Comparison of ENCODE assay signal across 26 cellular contexts in genomic region chr12:8689606-8690175, GRCh38. TPM values are rescaled to one million over a fixed set of nuclear protein-coding genes. Genes with fewer than 3 reads are reported as not detected.
DNase-seq lines count a peak whose midpoint lies in the region; TF ChIP-seq lines count a peak whose summit lies in the region.
"Had no signal": no experiment of that assay in that cellular context is flagged by ENCODE, and none has a peak within 500 bp of the region (broad histone marks: within the 10 kb centered on the region; RNA-seq: fewer than 3 reads in every experiment).

No MANE protein-coding gene starts in this region.

- H3K9me3 Mint-ChIP-seq in glutamatergic neuron (ENCODE audit: unreplicated experiment) = no peaks in the 10 kb centered on the region
- H3K9me3 Mint-ChIP-seq in activated naive CD8-positive, alpha-beta T cell treated with anti-CD3 and anti-CD28 coated beads for 36 hours = no peaks in the 10 kb centered on the region
- H3K9me3 Mint-ChIP-seq: activated naive CD8-positive, alpha-beta T cell treated with anti-CD3 and anti-CD28 coated beads, Interleukin-2, amount 10 ng/mL, durations not matched to agents 7 days and 5 days; activated T-helper 1 cell treated with anti-CD3 and anti-CD28 coated beads, Interleukin-12 subunit alpha, Interleukin-12 subunit beta, Interleukin-2, Interleukin-4 antibody, amounts not matched to agents 30 ng/mL and 10 ng/mL and 1 ng/mL, durations not matched to agents 14 hours and 24 hours and 36 hours; stimulated activated naive CD8-positive, alpha-beta T cell treated with anti-CD3 and anti-CD28 coated beads, Interleukin-15, Interleukin-2, amounts not matched to agents 100 ng/mL and 50 ng/mL, for 24 hours had no signal

- H3K4me2 ChIP-seq in BLaER1 = peak overlapping the region; percentile 41
- no peak overlapping the region for H3K4me2 ChIP-seq in neural cell (ENCODE audit: low read length)
- H3K4me2 ChIP-seq in Karpas-422 (ENCODE audit: low read depth, low read length, poor library complexity, severe bottlenecking) = no peak overlapping the region

- H3F3A ChIP-seq in neural cell (ENCODE audit: insufficient read depth, low read length, poor library complexity, severe bottlenecking) = peaks cover 21% of the 10 kb centered on the region

- H2AFZ ChIP-seq in neural cell (ENCODE audit: low read depth, low read length) (peak overlapping the region; percentile 42), Karpas-422 (ENCODE audit: low read length) (no peak overlapping the region)
- H2AFZ ChIP-seq: GM23248 had no signal

- H3K9ac ChIP-seq in BLaER1 (no peak overlapping the region), neural cell (ENCODE audit: low read length) (peak overlapping the region; percentile 39), Karpas-422 (ENCODE audit: low read length) (no peak overlapping the region)
- H3K9ac ChIP-seq: GM23248 had no signal

- no peak for TF ChIP-seq CTCF in glutamatergic neuron (IDR thresholded peaks at IDR 0.05; ENCODE audit: partially characterized antibody, unreplicated experiment)
- no peak for TF ChIP-seq CTCF in neural cell (IDR thresholded peaks at IDR 0.05; ENCODE audit: poor library complexity, severe bottlenecking)

- no peaks in the 10 kb centered on the region for H3K27me3 ChIP-seq in BLaER1
- no peaks in the 10 kb centered on the region for H3K27me3 ChIP-seq in SJCRH30
- no peaks in the 10 kb centered on the region for H3K27me3 ChIP-seq in neural cell (ENCODE audit: insufficient read depth, low read depth, low read length)
- H3K27me3 ChIP-seq in Karpas-422 (ENCODE audit: low read length) = no peaks in the 10 kb centered on the region
- H3K27me3 ChIP-seq: BE2C had no signal

- H3K79me2 ChIP-seq in neural cell (replicated peaks; ENCODE audit: insufficient read depth, low read length) (no peaks in the 10 kb centered on the region), Karpas-422 (ENCODE audit: low read length) (no peaks in the 10 kb centered on the region)

- H3K36me3 ChIP-seq in BLaER1 (no peaks in the 10 kb centered on the region), SJCRH30 (no peaks in the 10 kb centered on the region), neural cell (ENCODE audit: insufficient read depth, low read length) (no peaks in the 10 kb centered on the region), Karpas-422 (ENCODE audit: insufficient read depth, low read length) (no peaks in the 10 kb centered on the region)
- H3K36me3 ChIP-seq: BE2C, left ventricle myocardium inferior had no signal

- H3K36me3 Mint-ChIP-seq in glutamatergic neuron (ENCODE audit: unreplicated experiment) = no peaks in the 10 kb centered on the region
- H3K36me3 Mint-ChIP-seq in activated naive CD8-positive, alpha-beta T cell treated with anti-CD3 and anti-CD28 coated beads for 36 hours = no peaks in the 10 kb centered on the region
- H3K36me3 Mint-ChIP-seq: activated naive CD8-positive, alpha-beta T cell treated with anti-CD3 and anti-CD28 coated beads, Interleukin-2, amount 10 ng/mL, durations not matched to agents 7 days and 5 days had no signal

- TF ChIP-seq EP300 in neural cell (conservative IDR thresholded peaks at IDR 0.05; ENCODE audit: poor library complexity, severe bottlenecking) = no peak

- H3K4me3 Mint-ChIP-seq in glutamatergic neuron (ENCODE audit: unreplicated experiment) = peak overlapping the region; percentile 0
- no peak overlapping the region for H3K4me3 Mint-ChIP-seq in activated naive CD8-positive, alpha-beta T cell treated with anti-CD3 and anti-CD28 coated beads for 36 hours
- H3K4me3 Mint-ChIP-seq: activated naive CD8-positive, alpha-beta T cell treated with anti-CD3 and anti-CD28 coated beads, Interleukin-2, amount 10 ng/mL, durations not matched to agents 7 days and 5 days; activated T-helper 1 cell treated with anti-CD3 and anti-CD28 coated beads, Interleukin-12 subunit alpha, Interleukin-12 subunit beta, Interleukin-2, Interleukin-4 antibody, amounts not matched to agents 30 ng/mL and 10 ng/mL and 1 ng/mL, durations not matched to agents 14 hours and 24 hours and 36 hours; stimulated activated naive CD8-positive, alpha-beta T cell treated with anti-CD3 and anti-CD28 coated beads, Interleukin-15, Interleukin-2, amounts not matched to agents 100 ng/mL and 50 ng/mL, for 24 hours had no signal

- H3K4me3 ChIP-seq in BLaER1 = no peak overlapping the region
- no peak overlapping the region for H3K4me3 ChIP-seq in SJCRH30
- no peak overlapping the region for H3K4me3 ChIP-seq in neural cell (ENCODE audit: low read length)
- no peak overlapping the region for H3K4me3 ChIP-seq in Karpas-422 (ENCODE audit: low read length)
- H3K4me3 ChIP-seq: GM23248, left ventricle myocardium inferior, skin epidermis had no signal

- TF ChIP-seq RAD21 in neural cell (conservative IDR thresholded peaks at IDR 0.05) = no peak

- H3K27ac ChIP-seq in BLaER1 = no peak overlapping the region
- H3K27ac ChIP-seq in SJCRH30 = peak overlapping the region; percentile 12; the same call in 1 of the 2 replicates
- H3K27ac ChIP-seq in neural cell (ENCODE audit: low read length) = no peak overlapping the region
- no peak overlapping the region for H3K27ac ChIP-seq in Karpas-422 (ENCODE audit: low read length)
- H3K27ac ChIP-seq: GM23248, left ventricle myocardium inferior, skin epidermis had no signal

- peak in 1 of 2 experiments; percentile 23 for DNase-seq in SJCRH30
- no peak for DNase-seq in glutamatergic neuron
- no peak for DNase-seq in NCI-H526 treated with DMSO at 0.1 percent for 48 hours (lab: John Stamatoyannopoulos, UW)
- no peak for DNase-seq in NCI-H226
- no peak for DNase-seq in Karpas-422
- DNase-seq in activated naive CD8-positive, alpha-beta T cell treated with anti-CD3 and anti-CD28 coated beads for 36 hours = no peak
- DNase-seq: activated naive CD8-positive, alpha-beta T cell treated with anti-CD3 and anti-CD28 coated beads, Interleukin-2, amount 10 ng/mL, durations not matched to agents 7 days and 5 days; BE2C; Calu3; dermis blood vessel endothelial cell; foreskin melanocyte; GM23248; left ventricle myocardium inferior; NCI-H1436 treated with DMSO at 0.1 percent for 48 hours; NCI-H345; NK-92 treated with Interleukin-12 subunit alpha and Interleukin-12 subunit beta, amount 100 ng/mL, for 24 hours; stimulated activated CD4-positive, alpha-beta T cell treated with anti-CD3 and anti-CD28 coated beads, Interleukin-2, amount 100 ng/mL, for 48 hours; T-helper 9 cell had no signal

- H3K9me2 ChIP-seq in neural cell (ENCODE audit: insufficient read depth, low read length) (no peaks in the 10 kb centered on the region), Karpas-422 (replicated peaks; ENCODE audit: insufficient read depth, low read length) (no peaks in the 10 kb centered on the region)

- peak overlapping the region; percentile 64 for H3K27ac Mint-ChIP-seq in glutamatergic neuron (ENCODE audit: unreplicated experiment)
- no peak overlapping the region for H3K27ac Mint-ChIP-seq in activated naive CD8-positive, alpha-beta T cell treated with anti-CD3 and anti-CD28 coated beads for 36 hours
- H3K27ac Mint-ChIP-seq: activated naive CD8-positive, alpha-beta T cell treated with anti-CD3 and anti-CD28 coated beads, Interleukin-2, amount 10 ng/mL, durations not matched to agents 7 days and 5 days; activated T-helper 1 cell treated with anti-CD3 and anti-CD28 coated beads, Interleukin-12 subunit alpha, Interleukin-12 subunit beta, Interleukin-2, Interleukin-4 antibody, amounts not matched to agents 30 ng/mL and 10 ng/mL and 1 ng/mL, durations not matched to agents 14 hours and 24 hours and 36 hours; stimulated activated naive CD8-positive, alpha-beta T cell treated with anti-CD3 and anti-CD28 coated beads, Interleukin-15, Interleukin-2, amounts not matched to agents 100 ng/mL and 50 ng/mL, for 24 hours had no signal

- peaks cover 20% of the 10 kb centered on the region for H3K4me1 Mint-ChIP-seq in glutamatergic neuron (ENCODE audit: low read depth, unreplicated experiment)
- H3K4me1 Mint-ChIP-seq in activated naive CD8-positive, alpha-beta T cell treated with anti-CD3 and anti-CD28 coated beads for 36 hours = peaks cover 8% of the 10 kb centered on the region

- no peaks in the 10 kb centered on the region for H4K20me1 ChIP-seq in BLaER1
- H4K20me1 ChIP-seq in neural cell (ENCODE audit: insufficient read depth) = no peaks in the 10 kb centered on the region
- no peaks in the 10 kb centered on the region for H4K20me1 ChIP-seq in Karpas-422 (ENCODE audit: insufficient read depth, low read depth, low read length)

- no peaks in the 10 kb centered on the region for H3K9me3 ChIP-seq in BLaER1
- H3K9me3 ChIP-seq in SJCRH30 (replicated peaks) = no peaks in the 10 kb centered on the region
- no peaks in the 10 kb centered on the region for H3K9me3 ChIP-seq in neural cell (ENCODE audit: low read length)
- no peaks in the 10 kb centered on the region for H3K9me3 ChIP-seq in Karpas-422 (ENCODE audit: low read length)
- H3K9me3 ChIP-seq: BE2C had no signal

- H3K4me1 ChIP-seq in BLaER1 (peaks cover 91% of the 10 kb centered on the region), SJCRH30 (peaks cover 37% of the 10 kb centered on the region), Karpas-422 (ENCODE audit: low read length) (peaks cover 9% of the 10 kb centered on the region)
- H3K4me1 ChIP-seq: BE2C had no signal

- no peaks in the 10 kb centered on the region for H3K27me3 Mint-ChIP-seq in glutamatergic neuron (ENCODE audit: unreplicated experiment)
- H3K27me3 Mint-ChIP-seq in activated naive CD8-positive, alpha-beta T cell treated with anti-CD3 and anti-CD28 coated beads for 36 hours = no peaks in the 10 kb centered on the region
- H3K27me3 Mint-ChIP-seq: stimulated activated naive CD8-positive, alpha-beta T cell treated with anti-CD3 and anti-CD28 coated beads, Interleukin-15, Interleukin-2, amounts not matched to agents 100 ng/mL and 50 ng/mL, for 24 hours had no signal

TF ChIP-seq in neural cell, 6 proteins besides CTCF, POLR2A, EP300 and RAD21 (continues in another document):
- TF ChIP-seq SMC3 (conservative IDR thresholded peaks at IDR 0.05; ENCODE audit: poor library complexity) (no peak), POLR2AphosphoS5 (IDR thresholded peaks at IDR 0.05) (no peak), MXI1 (conservative IDR thresholded peaks at IDR 0.05; ENCODE audit: poor library complexity, severe bottlenecking) (no peak)

RNA-seq across cellular contexts. Expression of gene RIMKLB, which starts 8.1 kb away (rescaled TPM):
- total RNA-seq in SJCRH30 (2014; rRNA removed; shearing (Covaris generic)) = 47.7 and 63.1 TPM in 2 replicates
- 55.7 TPM for total RNA-seq in glutamatergic neuron (ENCODE audit: unreplicated experiment)
- polyA plus RNA-seq in neural cell = 376 and 393 TPM in 2 replicates
- polyA minus RNA-seq in neural cell = 275 and 320 TPM in 2 replicates
- total RNA-seq in Karpas-422 (2014; rRNA removed; shearing (Covaris generic); ENCODE audit: low replicate concordance) = 0.89 and 0.90 TPM in 2 replicates
- 1 to 10 TPM; 7.1 to 8.1 TPM for total RNA-seq in activated naive CD8-positive, alpha-beta T cell treated with anti-CD3 and anti-CD28 coated beads for 36 hours

RNA-seq across cellular contexts. Expression of gene MFAP5, which starts 27.1 kb away (rescaled TPM):
- 0.23 TPM in 1 of 2 replicates, not detected in the other for total RNA-seq in SJCRH30 (2014; rRNA removed; shearing (Covaris generic))
- not detected for total RNA-seq in glutamatergic neuron (ENCODE audit: unreplicated experiment)
- polyA plus RNA-seq in neural cell = not detected in 2 replicates
- polyA minus RNA-seq in neural cell = not detected in 2 replicates
- not detected in 2 replicates for total RNA-seq in Karpas-422 (2014; rRNA removed; shearing (Covaris generic); ENCODE audit: low replicate concordance)
- not detected for total RNA-seq in activated naive CD8-positive, alpha-beta T cell treated with anti-CD3 and anti-CD28 coated beads for 36 hours
- total RNA-seq: activated naive CD8-positive, alpha-beta T cell treated with anti-CD3 and anti-CD28 coated beads, Interleukin-2, amount 10 ng/mL, durations not matched to agents 7 days and 5 days; activated T-helper 1 cell treated with anti-CD3 and anti-CD28 coated beads, Interleukin-12 subunit alpha, Interleukin-12 subunit beta, Interleukin-2, Interleukin-4 antibody, amounts not matched to agents 30 ng/mL and 10 ng/mL and 1 ng/mL, durations not matched to agents 14 hours and 24 hours and 36 hours; Calu3; M059J; osteocyte; RPMI7951 had no signal
